ENCODE assay signal across 14 cellular contexts in the genomic region with DNA sequence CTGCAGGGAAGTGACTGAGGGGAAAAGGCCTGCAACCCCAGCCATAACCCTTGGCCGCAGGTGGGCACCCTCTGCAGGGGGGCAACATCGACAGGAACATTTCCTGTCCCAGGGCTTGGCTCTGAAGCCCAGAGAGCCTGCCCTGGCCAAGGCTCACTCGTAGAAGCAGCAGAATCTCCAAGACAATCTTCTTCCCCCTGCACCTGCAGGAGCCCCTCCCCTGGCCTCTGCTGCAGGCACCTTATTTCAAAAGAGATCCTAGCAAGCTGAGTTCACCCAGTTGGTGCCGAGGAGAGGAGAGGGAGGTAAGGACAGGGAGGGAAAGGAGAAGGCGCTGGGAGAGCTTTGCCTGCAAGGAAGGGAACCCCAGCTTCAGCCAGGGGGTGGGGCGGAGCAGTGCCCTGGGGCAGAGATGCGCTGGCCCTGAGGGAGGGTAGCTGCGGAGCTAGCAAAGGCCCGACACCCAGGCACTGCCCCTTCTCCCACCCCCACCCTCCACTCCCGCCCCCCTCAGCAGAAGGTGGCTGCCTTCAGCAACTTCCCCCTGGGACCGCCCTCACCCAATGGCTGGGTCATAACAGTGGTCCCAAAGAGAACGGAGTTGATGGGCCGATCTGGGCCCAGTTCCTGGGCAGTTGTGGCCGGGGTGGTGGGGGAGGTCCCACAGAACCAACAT.
DNase-seq lines count a peak whose midpoint lies in the region; ATAC-seq and TF ChIP-seq lines count a peak whose summit lies in the region.
"Had no signal": no experiment of that assay in that cellular context is flagged by ENCODE, and none has a peak within 500 bp of the region (broad histone marks: within the 10 kb centered on the region; RNA-seq: fewer than 3 reads in every experiment).

No MANE protein-coding gene starts in this region.

- H3K27ac ChIP-seq in GM23338 (ENCODE audit: low read depth) (no peak overlapping the region), endodermal cell (ENCODE audit: low read depth, low read length) (no peak overlapping the region), mesendoderm (ENCODE audit: low read depth, low read length) (no peak overlapping the region), thymus (ENCODE audit: low read depth) (peak overlapping the region; percentile 82), lower lobe of right lung (no peak overlapping the region), SK-N-SH (ENCODE audit: low read depth in 2 of 2, low read length in 1 of 2) (no peak overlapping the region), coronary artery (no peak overlapping the region)
- H3K27ac ChIP-seq: A549 had no signal

- H3K79me1 ChIP-seq in mesendoderm (ENCODE audit: low read length) = no peaks in the 10 kb centered on the region

- no peak overlapping the region for H3K4me3 Mint-ChIP-seq in GM23338
- H3K4me3 Mint-ChIP-seq in endodermal cell = no peak overlapping the region
- H3K4me3 Mint-ChIP-seq: CD8-positive, alpha-beta memory T cell had no signal

- H2BK5ac ChIP-seq in mesendoderm (ENCODE audit: low read length) = no peak overlapping the region

- no peak overlapping the region for H2AFZ ChIP-seq in GM23338
- H2AFZ ChIP-seq in SK-N-SH (ENCODE audit: low read depth) = no peak overlapping the region

- H4K8ac ChIP-seq in mesendoderm (ENCODE audit: low read depth, low read length) = no peak overlapping the region

- TF ChIP-seq EP300 in SK-N-SH (IDR thresholded peaks at IDR 0.05; ENCODE audit: borderline replicate concordance in 1 of 2, low read depth in 1 of 2, low read length in 1 of 2) = no peak

- H2BK15ac ChIP-seq in mesendoderm (replicated peaks; ENCODE audit: low read depth) = no peak overlapping the region

- H3K4me1 Mint-ChIP-seq in GM23338 (no peaks in the 10 kb centered on the region), endodermal cell (no peaks in the 10 kb centered on the region)

- H4K5ac ChIP-seq in mesendoderm (ENCODE audit: low read length) = no peak overlapping the region

- no peak overlapping the region for H3K56ac ChIP-seq in mesendoderm (ENCODE audit: low read length)

- CTCF ChIA-PET in SK-N-SH (lab: Yijun Ruan, JAX) = interaction anchor here (1.3 to 1.5 kb wide), 3 partner anchors 11 to 165 kb away, joined by 3 to 4 read pairs (median 4); no protein-coding TSS in a partner anchor

- no peak overlapping the region for H3K4ac ChIP-seq in mesendoderm (ENCODE audit: low read depth, low read length)

- H3K36me3 Mint-ChIP-seq in GM23338 (ENCODE audit: low read depth) (no peaks in the 10 kb centered on the region), endodermal cell (ENCODE audit: low read depth) (no peaks in the 10 kb centered on the region)
- H3K36me3 Mint-ChIP-seq: CD8-positive, alpha-beta memory T cell had no signal

- WGBS in endodermal cell (ENCODE audit: insufficient coverage in 1 of 2, insufficient read length in 1 of 2), 2 experiments = 83% methylated on average over 5 to 13 of the region's 14 CpGs
- WGBS in mesendoderm (ENCODE audit: extremely low coverage, insufficient coverage, low lambda C conversion rate) = no CpG with 5 or more reads among the region's 14 CpGs
- 61% methylated on average over 14 of the region's 14 CpGs for WGBS in thymus
- 67% methylated on average over 14 of the region's 14 CpGs for WGBS in SK-N-SH (ENCODE audit: low lambda C conversion rate)

- no peak overlapping the region for H2AK5ac ChIP-seq in mesendoderm (ENCODE audit: low read length)

- no peak for TF ChIP-seq RAD21 in SK-N-SH (IDR thresholded peaks at IDR 0.05; ENCODE audit: low read length)

- H3K27ac Mint-ChIP-seq in GM23338 (no peak overlapping the region), endodermal cell (no peak overlapping the region)

- POLR2A ChIA-PET in SK-N-SH (lab: Yijun Ruan, JAX) = no interaction called here

- peak overlapping the region; percentile 45 for H3K23ac ChIP-seq in mesendoderm (ENCODE audit: low read length)

- no peaks in the 10 kb centered on the region for H3K79me2 ChIP-seq in GM23338 (replicated peaks; ENCODE audit: insufficient read depth)
- no peaks in the 10 kb centered on the region for H3K79me2 ChIP-seq in mesendoderm (ENCODE audit: control insufficient read depth, insufficient read depth, low read length)
- no peaks in the 10 kb centered on the region for H3K79me2 ChIP-seq in SK-N-SH (ENCODE audit: insufficient read depth)

- intact Hi-C loops in lower lobe of right lung (cut with DNase I) = no loop called here

- H3K4me1 ChIP-seq in GM23338 (ENCODE audit: insufficient read depth) = no peaks in the 10 kb centered on the region
- H3K4me1 ChIP-seq in endodermal cell (ENCODE audit: control insufficient read depth, insufficient read depth, low read length) = no peaks in the 10 kb centered on the region
- no peaks in the 10 kb centered on the region for H3K4me1 ChIP-seq in mesendoderm (ENCODE audit: control insufficient read depth, low read depth, low read length)
- peaks cover 54% of the 10 kb centered on the region for H3K4me1 ChIP-seq in thymus (ENCODE audit: control insufficient read depth, insufficient read depth, low read length)
- H3K4me1 ChIP-seq in lower lobe of right lung = no peaks in the 10 kb centered on the region
- peaks cover 0 to 5% of the 10 kb centered on the region in 2 experiments; a peak in 1 of 4 replicates for H3K4me1 ChIP-seq in SK-N-SH (ENCODE audit: control insufficient read depth in 1 of 2, insufficient read depth in 2 of 2, low read depth in 1 of 2, low read length in 1 of 2)
- H3K4me1 ChIP-seq: A549, BE2C had no signal

- H3K4me3 ChIP-seq in GM23338 = no peak overlapping the region
- H3K4me3 ChIP-seq in endodermal cell (ENCODE audit: low read length) = no peak overlapping the region
- H3K4me3 ChIP-seq in mesendoderm (ENCODE audit: low read length) = no peak overlapping the region
- H3K4me3 ChIP-seq in thymus (ENCODE audit: low read length) = peak overlapping the region; percentile 31
- H3K4me3 ChIP-seq in lower lobe of right lung = no peak overlapping the region
- H3K4me3 ChIP-seq in SK-N-SH (ENCODE audit: low read depth in 2 of 2, low read length in 1 of 2) = no peak overlapping the region
- no peak overlapping the region for H3K4me3 ChIP-seq in coronary artery
- H3K4me3 ChIP-seq: A549 had no signal

- H3K9me2 ChIP-seq in GM23338 (ENCODE audit: insufficient read depth) = no peaks in the 10 kb centered on the region; the same call in 1 of the 2 replicates
- no peaks in the 10 kb centered on the region for H3K9me2 ChIP-seq in SK-N-SH

- H3K18ac ChIP-seq in mesendoderm (ENCODE audit: low read length) = no peak overlapping the region

- DNase-seq in GM23338 (ENCODE audit: low spot score) (no peak), endodermal cell (peak; percentile 51), mesendoderm (no peak), NCI-H2227 treated with DMSO at 0.1 percent for 48 hours (lab: John Stamatoyannopoulos, UW) (no peak), lower lobe of right lung (no peak), SK-N-SH (no peak), coronary artery (ENCODE audit: low spot score) (no peak)
- DNase-seq: BE2C, Caco-2, GF-D8, IMR-90 had no signal

- H3F3A ChIP-seq in GM23338 (replicated peaks; ENCODE audit: low read depth) = peaks cover 9% of the 10 kb centered on the region
- H3F3A ChIP-seq in SK-N-SH (replicated peaks; ENCODE audit: insufficient read depth) = no peaks in the 10 kb centered on the region

- H3K4me2 ChIP-seq in GM23338 (no peak overlapping the region), mesendoderm (ENCODE audit: low read length) (no peak overlapping the region), SK-N-SH (no peak overlapping the region)
- H3K4me2 ChIP-seq: A549 had no signal

- H3K36me3 ChIP-seq in GM23338 (ENCODE audit: insufficient read depth) = no peaks in the 10 kb centered on the region
- H3K36me3 ChIP-seq in endodermal cell (ENCODE audit: control insufficient read depth, insufficient read depth, low read length) = no peaks in the 10 kb centered on the region
- H3K36me3 ChIP-seq in mesendoderm (ENCODE audit: control insufficient read depth, insufficient read depth, low read length) = no peaks in the 10 kb centered on the region
- H3K36me3 ChIP-seq in thymus (ENCODE audit: control insufficient read depth, insufficient read depth) = no peaks in the 10 kb centered on the region
- no peaks in the 10 kb centered on the region for H3K36me3 ChIP-seq in lower lobe of right lung
- no peaks in the 10 kb centered on the region for H3K36me3 ChIP-seq in SK-N-SH (replicated peaks in 1 of 2; ENCODE audit: control insufficient read depth in 1 of 2, insufficient read depth in 2 of 2, low read length in 1 of 2)
- H3K36me3 ChIP-seq: BE2C had no signal

- ATAC-seq in GM23338 (peak; percentile 52), lower lobe of right lung (no peak)

- no peak for TF ChIP-seq CTCF in GM23338 (conservative IDR thresholded peaks at IDR 0.05; ENCODE audit: low read depth in 2 of 2)
- TF ChIP-seq CTCF in endodermal cell (conservative IDR thresholded peaks at IDR 0.05) = no peak
- TF ChIP-seq CTCF in lower lobe of right lung (IDR thresholded peaks at IDR 0.05) = no peak
- no peak for TF ChIP-seq CTCF in SK-N-SH (IDR thresholded peaks at IDR 0.05)
- TF ChIP-seq CTCF in coronary artery (IDR thresholded peaks at IDR 0.05) = no peak

- no peaks in the 10 kb centered on the region for H3K9me3 ChIP-seq in endodermal cell (ENCODE audit: control insufficient read depth, low read length)
- H3K9me3 ChIP-seq in thymus (ENCODE audit: control insufficient read depth) = peaks cover 2% of the 10 kb centered on the region
- H3K9me3 ChIP-seq in lower lobe of right lung = no peaks in the 10 kb centered on the region
- H3K9me3 ChIP-seq in SK-N-SH = no peaks in the 10 kb centered on the region
- H3K9me3 ChIP-seq: A549, BE2C had no signal

- H3K27me3 Mint-ChIP-seq in GM23338 (ENCODE audit: insufficient read depth, low read depth, poor library complexity) = peaks cover 5% of the 10 kb centered on the region
- H3K27me3 Mint-ChIP-seq in endodermal cell (ENCODE audit: insufficient read depth) = peaks cover 8% of the 10 kb centered on the region

- H4K20me1 ChIP-seq in GM23338 (replicated peaks; ENCODE audit: insufficient read depth) (no peaks in the 10 kb centered on the region), SK-N-SH (ENCODE audit: insufficient read depth) (no peaks in the 10 kb centered on the region)

- H3K9ac ChIP-seq in endodermal cell (ENCODE audit: extremely low read depth, low read length, poor library complexity, severe bottlenecking) (no peak overlapping the region), mesendoderm (ENCODE audit: low read length) (no peak overlapping the region), SK-N-SH (no peak overlapping the region)

- peaks cover 3% of the 10 kb centered on the region; the same call in 2 of the 3 replicates for H3K9me3 Mint-ChIP-seq in GM23338
- no peaks in the 10 kb centered on the region for H3K9me3 Mint-ChIP-seq in endodermal cell
- H3K9me3 Mint-ChIP-seq: CD8-positive, alpha-beta memory T cell had no signal

- H2BK120ac ChIP-seq in mesendoderm (ENCODE audit: low read depth, low read length) = no peak overlapping the region

- H3K27me3 ChIP-seq in GM23338 (ENCODE audit: insufficient read depth) = no peaks in the 10 kb centered on the region
- no peaks in the 10 kb centered on the region for H3K27me3 ChIP-seq in endodermal cell (ENCODE audit: control insufficient read depth, insufficient read depth, low read length, poor library complexity, severe bottlenecking)
- no peaks in the 10 kb centered on the region for H3K27me3 ChIP-seq in mesendoderm (ENCODE audit: insufficient read depth, low read length, poor library complexity)
- no peaks in the 10 kb centered on the region for H3K27me3 ChIP-seq in thymus (ENCODE audit: control insufficient read depth, insufficient read depth)
- peaks cover 3% of the 10 kb centered on the region for H3K27me3 ChIP-seq in lower lobe of right lung (ENCODE audit: low read depth)
- H3K27me3 ChIP-seq in SK-N-SH (ENCODE audit: insufficient read depth) = no peaks in the 10 kb centered on the region
- H3K27me3 ChIP-seq: BE2C had no signal
